In genomic region chrX:46381630-46382029, GRCh38 we compare ENCODE assay signal across 8 cellular contexts.
DNase-seq lines count a peak whose midpoint lies in the region; ATAC-seq and TF ChIP-seq lines count a peak whose summit lies in the region.

No MANE protein-coding gene starts in this region.

- peaks cover 3% of the 10 kb centered on the region for H3K4me1 Mint-ChIP-seq in activated CD8-positive, alpha-beta memory T cell treated with anti-CD3 and anti-CD28 coated beads, Interleukin-2, amount 10 ng/mL, durations not matched to agents 7 days and 5 days
- no peaks in the 10 kb centered on the region for H3K4me1 Mint-ChIP-seq in activated CD8-positive, alpha-beta T cell treated with anti-CD3 and anti-CD28 coated beads, Interleukin-2, amount 10 ng/mL, durations not matched to agents 7 days and 5 days (ENCODE audit: low read depth)

- TF ChIP-seq CTCF in LNCaP clone FGC (IDR thresholded peaks at IDR 0.05; ENCODE audit: control insufficient read depth, extremely low read depth, insufficient read depth) (peak; percentile 40; the same call in 1 of the 2 replicates), prostate gland (IDR thresholded peaks at IDR 0.05) (no peak)

- no peaks in the 10 kb centered on the region for H3K27me3 ChIP-seq in prostate gland (replicated peaks; ENCODE audit: insufficient read depth)
- no peaks in the 10 kb centered on the region for H3K27me3 ChIP-seq in H7 (ENCODE audit: control insufficient read depth, insufficient read depth, low read length)

- H3K36me3 ChIP-seq in prostate gland = no peaks in the 10 kb centered on the region
- H3K36me3 ChIP-seq in H7 (replicated peaks; ENCODE audit: control insufficient read depth, insufficient read depth, low read length) = no peaks in the 10 kb centered on the region

- no peaks in the 10 kb centered on the region for H3K9me3 ChIP-seq in prostate gland

- CTCF ChIA-PET in activated CD8-positive, alpha-beta memory T cell treated with anti-CD3 and anti-CD28 coated beads, Interleukin-2, amount 10 ng/mL, durations not matched to agents 7 days and 5 days (lab: Charles Lee) = interaction anchor here (1.0 to 1.6 kb wide), 2 partner anchors 27 to 465 kb away, joined by 3 to 8 read pairs; no protein-coding TSS in a partner anchor
- CTCF ChIA-PET in activated CD8-positive, alpha-beta T cell treated with anti-CD3 and anti-CD28 coated beads, Interleukin-2, amount 10 ng/mL, durations not matched to agents 7 days and 5 days (lab: Charles Lee) = interaction anchor here (1.0 kb wide), 1 partner anchor 26 kb away, joined by 3 read pairs; no protein-coding TSS in a partner anchor

- H3K9me3 Mint-ChIP-seq in activated CD8-positive, alpha-beta memory T cell treated with anti-CD3 and anti-CD28 coated beads, Interleukin-2, amount 10 ng/mL, durations not matched to agents 7 days and 5 days (ENCODE audit: low read depth) = no peaks in the 10 kb centered on the region
- H3K9me3 Mint-ChIP-seq in activated CD8-positive, alpha-beta T cell treated with anti-CD3 and anti-CD28 coated beads, Interleukin-2, amount 10 ng/mL, durations not matched to agents 7 days and 5 days (ENCODE audit: insufficient read depth) = no peaks in the 10 kb centered on the region

- peak; percentile 53 for DNase-seq in activated CD8-positive, alpha-beta memory T cell treated with anti-CD3 and anti-CD28 coated beads, Interleukin-2, amount 10 ng/mL, durations not matched to agents 7 days and 5 days
- DNase-seq in activated CD8-positive, alpha-beta memory T cell treated with anti-CD3 and anti-CD28 coated beads for 24 hours = no peak
- no peak for DNase-seq in LNCaP clone FGC (ENCODE audit: low read depth)
- peak; percentile 46 for DNase-seq in activated CD8-positive, alpha-beta T cell treated with anti-CD3 and anti-CD28 coated beads, Interleukin-2, amount 10 ng/mL, durations not matched to agents 7 days and 5 days
- DNase-seq in left colon = peak in 1 of 2 donors; percentile 37
- DNase-seq in prostate gland (ENCODE audit: low spot score) = no peak
- DNase-seq in H7 = no peak
- no peak for DNase-seq in superior temporal gyrus (ENCODE audit: extremely low spot score)

- H3K27me3 Mint-ChIP-seq in activated CD8-positive, alpha-beta memory T cell treated with anti-CD3 and anti-CD28 coated beads, Interleukin-2, amount 10 ng/mL, durations not matched to agents 7 days and 5 days = peaks cover 8% of the 10 kb centered on the region
- H3K27me3 Mint-ChIP-seq in activated CD8-positive, alpha-beta T cell treated with anti-CD3 and anti-CD28 coated beads, Interleukin-2, amount 10 ng/mL, durations not matched to agents 7 days and 5 days (ENCODE audit: low read depth) = peaks cover 5% of the 10 kb centered on the region

- ATAC-seq in activated CD8-positive, alpha-beta memory T cell treated with anti-CD3 and anti-CD28 coated beads, Interleukin-2, amount 10 ng/mL, durations not matched to agents 7 days and 5 days = no peak
- no peak for ATAC-seq in activated CD8-positive, alpha-beta T cell treated with anti-CD3 and anti-CD28 coated beads, Interleukin-2, amount 10 ng/mL, durations not matched to agents 7 days and 5 days
- peak; percentile 47 for ATAC-seq in left colon

- no peak overlapping the region for H3K27ac Mint-ChIP-seq in activated CD8-positive, alpha-beta memory T cell treated with anti-CD3 and anti-CD28 coated beads, Interleukin-2, amount 10 ng/mL, durations not matched to agents 7 days and 5 days
- H3K27ac Mint-ChIP-seq in activated CD8-positive, alpha-beta T cell treated with anti-CD3 and anti-CD28 coated beads, Interleukin-2, amount 10 ng/mL, durations not matched to agents 7 days and 5 days = no peak overlapping the region

- intact Hi-C loops in left colon (cut with DNase I, micrococcal nuclease) = no loop called here
- intact Hi-C loops in prostate gland (cut with DNase I) = no loop called here

- no peak overlapping the region for H3K27ac ChIP-seq in prostate gland

- no peaks in the 10 kb centered on the region for H3K4me1 ChIP-seq in prostate gland (replicated peaks)

- H3K36me3 Mint-ChIP-seq in activated CD8-positive, alpha-beta memory T cell treated with anti-CD3 and anti-CD28 coated beads, Interleukin-2, amount 10 ng/mL, durations not matched to agents 7 days and 5 days = no peaks in the 10 kb centered on the region
- no peaks in the 10 kb centered on the region for H3K36me3 Mint-ChIP-seq in activated CD8-positive, alpha-beta T cell treated with anti-CD3 and anti-CD28 coated beads, Interleukin-2, amount 10 ng/mL, durations not matched to agents 7 days and 5 days (ENCODE audit: low read depth)

- WGBS in prostate gland = 83% methylated on average over 2 of the region's 2 CpGs

- H3K4me3 Mint-ChIP-seq in activated CD8-positive, alpha-beta memory T cell treated with anti-CD3 and anti-CD28 coated beads, Interleukin-2, amount 10 ng/mL, durations not matched to agents 7 days and 5 days = no peak overlapping the region
- no peak overlapping the region for H3K4me3 Mint-ChIP-seq in activated CD8-positive, alpha-beta T cell treated with anti-CD3 and anti-CD28 coated beads, Interleukin-2, amount 10 ng/mL, durations not matched to agents 7 days and 5 days

- H3K4me3 ChIP-seq in LNCaP clone FGC (ENCODE audit: low read depth, low read length) = no peak overlapping the region
- H3K4me3 ChIP-seq in prostate gland = no peak overlapping the region
- no peak overlapping the region for H3K4me3 ChIP-seq in H7 (ENCODE audit: insufficient read depth, low read depth, low read length)

- POLR2A ChIA-PET in activated CD8-positive, alpha-beta T cell treated with anti-CD3 and anti-CD28 coated beads, Interleukin-2, amount 10 ng/mL, durations not matched to agents 7 days and 5 days (lab: Charles Lee) = no interaction called here

- TF ChIP-seq POLR2A in prostate gland (IDR thresholded peaks at IDR 0.05) = no peak

Comparison
In these comparisons a context has a peak if more than half of its experiments do, and no peak if none do; other contexts are left out.
1. DNase-seq: peak in activated CD8-positive, alpha-beta memory T cell treated with anti-CD3 and anti-CD28 coated beads, Interleukin-2, amount 10 ng/mL, durations not matched to agents 7 days and 5 days (single experiment) and activated CD8-positive, alpha-beta T cell treated with anti-CD3 and anti-CD28 coated beads, Interleukin-2, amount 10 ng/mL, durations not matched to agents 7 days and 5 days (single experiment); none in activated CD8-positive, alpha-beta memory T cell treated with anti-CD3 and anti-CD28 coated beads for 24 hours (single experiment), LNCaP clone FGC (single experiment), prostate gland (single experiment), H7 (single experiment) and superior temporal gyrus (single experiment).